Comparison of ENCODE assay signal across 8 cellular contexts in genomic region chr5:68287976-68288755, GRCh38.
DNase-seq lines count a peak whose midpoint lies in the region; ATAC-seq, FAIRE-seq and TF ChIP-seq lines count a peak whose summit lies in the region.

No MANE protein-coding gene starts in this region.

- peaks cover 19% of the 10 kb centered on the region for H4K20me1 ChIP-seq in neural progenitor cell (ENCODE audit: low read depth)

- H3K27ac Mint-ChIP-seq in neural progenitor cell, result peak overlapping the region; percentile 98

- peaks cover 54% of the 10 kb centered on the region for H3K4me1 Mint-ChIP-seq in neural progenitor cell

- no peak for FAIRE-seq in frontal cortex (lab: Jason Lieb, UNC)

- H2AFZ ChIP-seq in neural progenitor cell (replicated peaks), result peak overlapping the region; percentile 52

- WGBS in thyroid gland, 2 donors, result 0 to 1% methylated on average over 33 to 35 of the region's 46 CpGs

- peaks cover 0 to 72% (median 17%) of the 10 kb centered on the region in 4 donors for H3K4me1 ChIP-seq in Peyer's patch
- H3K4me1 ChIP-seq in neural progenitor cell, result peaks cover 24% of the 10 kb centered on the region
- peaks cover 25 to 27% of the 10 kb centered on the region in 2 donors for H3K4me1 ChIP-seq in thyroid gland

- TF ChIP-seq POLR2A in Peyer's patch (IDR thresholded peaks at IDR 0.05) (peak; percentile 33), thyroid gland (IDR thresholded peaks at IDR 0.05) (peak; percentile 20 to 78)

- H3K9me3 Mint-ChIP-seq in neural progenitor cell, result no peaks in the 10 kb centered on the region

- H3K36me3 Mint-ChIP-seq in neural progenitor cell, result peaks cover 4% of the 10 kb centered on the region

- peak overlapping the region; percentile 91 for H3K4me2 ChIP-seq in neural progenitor cell

- H3K9ac ChIP-seq in neural progenitor cell, result no peak overlapping the region

- H3K36me3 ChIP-seq in Peyer's patch, result peaks cover 0 to 11% (median 4%) of the 10 kb centered on the region in 3 donors
- H3K36me3 ChIP-seq in neural progenitor cell, result peaks cover under 1% of the 10 kb centered on the region
- H3K36me3 ChIP-seq in thyroid gland, result peaks cover 0 to 3% of the 10 kb centered on the region in 2 donors

- peak; percentile 56 for ATAC-seq in GM18520 (IDR thresholded peaks at IDR 0.05; ENCODE audit: unreplicated experiment)
- peak; percentile 78 for ATAC-seq in HG03045 (IDR thresholded peaks at IDR 0.05; ENCODE audit: unreplicated experiment)

- no peaks in the 10 kb centered on the region for H3K79me2 ChIP-seq in neural progenitor cell (ENCODE audit: low read depth)

- TF ChIP-seq CTCF in 22Rv1 (IDR thresholded peaks at IDR 0.05) (no peak), Peyer's patch (IDR thresholded peaks at IDR 0.05) (peak in 2 of 6 experiments; percentile 2 to 13), neural progenitor cell (IDR thresholded peaks at IDR 0.05) (no peak), thyroid gland (IDR thresholded peaks at IDR 0.05) (peak in 3 of 6 experiments; percentile 4 to 10 (median 5))

- H3K27ac ChIP-seq in 22Rv1 (peak overlapping the region; percentile 92), Peyer's patch (peak overlapping the region; percentile 52 to 90 (median 82)), neural progenitor cell (no peak overlapping the region), thyroid gland (peak overlapping the region; percentile 77 to 95 (median 94))

- DNase-seq in Peyer's patch (peak; percentile 63 to 86 (median 84)), frontal cortex (ENCODE audit: low spot score in 2 of 2) (peak; percentile 47 to 73), neural progenitor cell (ENCODE audit: low spot score) (peak; percentile 84), thyroid gland (peak; percentile 87 to 88)
- peak; percentile 48 for DNase-seq in activated naive CD4-positive, alpha-beta T cell treated with Interleukin-2 at 50 U/mL for 16 hours

- no peaks in the 10 kb centered on the region for H3K27me3 Mint-ChIP-seq in neural progenitor cell (ENCODE audit: insufficient read depth, low read depth)

- H3K9me3 ChIP-seq in Peyer's patch (no peaks in the 10 kb centered on the region), neural progenitor cell (ENCODE audit: low read depth) (no peaks in the 10 kb centered on the region), thyroid gland (no peaks in the 10 kb centered on the region)

- H3K4me3 ChIP-seq in Peyer's patch, result peak overlapping the region; percentile 41 to 65 (median 56)
- peak overlapping the region; percentile 64 for H3K4me3 ChIP-seq in neural progenitor cell
- peak overlapping the region; percentile 8 to 40 (median 35) for H3K4me3 ChIP-seq in thyroid gland (replicated peaks in 1 of 3)

- H3K4me3 Mint-ChIP-seq in neural progenitor cell, result peak overlapping the region; percentile 92

- peaks cover 6% of the 10 kb centered on the region for H3F3A ChIP-seq in neural progenitor cell (ENCODE audit: low read depth)

- H3K27me3 ChIP-seq in Peyer's patch (no peaks in the 10 kb centered on the region), neural progenitor cell (no peaks in the 10 kb centered on the region), thyroid gland (no peaks in the 10 kb centered on the region)

- intact Hi-C loops in thyroid gland (cut with DNase I), result loop anchor here (5.0 kb wide), 2 partner anchors 174 to 674 kb away; no protein-coding TSS in a partner anchor
